In genomic region chr3:113532698-113533533, GRCh38 we compare ENCODE assay signal across 8 cellular contexts. TPM values are rescaled to one million over a fixed set of nuclear protein-coding genes. Genes with fewer than 3 reads are reported as not detected.
A peak's percentile ranks its signal among the peaks of the same experiment; 100 is the strongest.
DNase-seq lines count a peak whose midpoint lies in the region; ATAC-seq and TF ChIP-seq lines count a peak whose summit lies in the region.

No MANE protein-coding gene starts in this region.

- peaks cover 13% of the 10 kb centered on the region for H3K4me1 ChIP-seq in osteoblast (ENCODE audit: insufficient read depth, low read length)

- H3K79me2 ChIP-seq in osteoblast (ENCODE audit: insufficient read depth, low read length), result no peaks in the 10 kb centered on the region

- peak overlapping the region; percentile 98 for H3K27ac Mint-ChIP-seq in activated T-cell treated with anti-CD3 and anti-CD28 coated beads, Interleukin-2, amount 50 U/mL, for 72 hours

- ATAC-seq in GM21723 (IDR thresholded peaks at IDR 0.05; ENCODE audit: unreplicated experiment) (peak; percentile 42), HG02884 (IDR thresholded peaks at IDR 0.05; ENCODE audit: unreplicated experiment) (no peak)
- ATAC-seq in activated T-cell treated with anti-CD3 and anti-CD28 coated beads, Interleukin-2, amount 50 U/mL, for 72 hours (replicated peaks in 1 of 2), result peak; percentile 57 to 71

- peak overlapping the region; percentile 94 to 97 for H3K4me3 Mint-ChIP-seq in activated T-cell treated with anti-CD3 and anti-CD28 coated beads, Interleukin-2, amount 50 U/mL, for 72 hours

- H3K36me3 Mint-ChIP-seq in activated T-cell treated with anti-CD3 and anti-CD28 coated beads, Interleukin-2, amount 50 U/mL, for 72 hours (ENCODE audit: insufficient read depth in 2 of 2), result peaks cover 10% of the 10 kb centered on the region in 2 donors

- no peaks in the 10 kb centered on the region for H3K27me3 Mint-ChIP-seq in activated T-cell treated with anti-CD3 and anti-CD28 coated beads, Interleukin-2, amount 50 U/mL, for 72 hours (ENCODE audit: low read depth)

- peak overlapping the region; percentile 92 for H3K4me2 ChIP-seq in osteoblast (ENCODE audit: insufficient read depth, low read length)

- peak overlapping the region; percentile 88 for H3K4me3 ChIP-seq in GM06990 (replicated peaks; ENCODE audit: low read depth, low read length)
- H3K4me3 ChIP-seq in NB4 (ENCODE audit: low read depth, low read length), result peak overlapping the region; percentile 60
- H3K4me3 ChIP-seq in fibroblast of villous mesenchyme (ENCODE audit: low read depth, low read length), result peak overlapping the region; percentile 51
- H3K4me3 ChIP-seq in osteoblast (ENCODE audit: insufficient read depth, low read length), result peak overlapping the region; percentile 68

- H2AFZ ChIP-seq in osteoblast (ENCODE audit: low read length), result peak overlapping the region; percentile 74

- H3K9me3 ChIP-seq in osteoblast (ENCODE audit: low read depth, low read length), result no peaks in the 10 kb centered on the region

- H3K36me3 ChIP-seq in GM06990 (ENCODE audit: control insufficient read depth, insufficient read depth, low read length) (peaks cover 2% of the 10 kb centered on the region), osteoblast (ENCODE audit: insufficient read depth, low read length) (no peaks in the 10 kb centered on the region)

- H3K27me3 ChIP-seq in GM06990 (replicated peaks; ENCODE audit: control insufficient read depth, insufficient read depth, low read length), result no peaks in the 10 kb centered on the region
- H3K27me3 ChIP-seq in osteoblast (ENCODE audit: insufficient read depth, low read length), result peaks cover 65% of the 10 kb centered on the region

- H4K20me1 ChIP-seq in osteoblast (ENCODE audit: insufficient read depth, low read length), result no peaks in the 10 kb centered on the region

- TF ChIP-seq CTCF in GM06990 (IDR thresholded peaks at IDR 0.05; ENCODE audit: insufficient read depth, low read length, poor library complexity, severe bottlenecking) (peak; percentile 31), NB4 (IDR thresholded peaks at IDR 0.05; ENCODE audit: low read depth, low read length) (no peak), fibroblast of villous mesenchyme (IDR thresholded peaks at IDR 0.05; ENCODE audit: insufficient read depth, low read depth, low read length) (no peak), osteoblast (IDR thresholded peaks at IDR 0.05; ENCODE audit: extremely low read depth, low read depth, low read length) (no peak)

- TF ChIP-seq POLR2A in NB4 (IDR thresholded peaks at IDR 0.05; ENCODE audit: extremely low read depth, insufficient read length), result no peak

- H3K4me1 Mint-ChIP-seq in activated T-cell treated with anti-CD3 and anti-CD28 coated beads, Interleukin-2, amount 50 U/mL, for 72 hours (ENCODE audit: low read depth), result peaks cover 56% of the 10 kb centered on the region

- DNase-seq in GM06990 (ENCODE audit: extremely low read depth, insufficient read length) (peak; percentile 69), NB4 (ENCODE audit: low read depth) (peak; percentile 12), fibroblast of villous mesenchyme (ENCODE audit: low read depth) (no peak), osteoblast (ENCODE audit: insufficient read length, low spot score, missing footprints) (peak; percentile 55), A172 (ENCODE audit: low spot score) (no peak)
- peak; percentile 55 to 60 for DNase-seq in activated T-cell treated with anti-CD3 and anti-CD28 coated beads, Interleukin-2, amount 50 U/mL, for 72 hours

- H3K27ac ChIP-seq in osteoblast (ENCODE audit: low read depth, low read length), result no peak overlapping the region

- no peaks in the 10 kb centered on the region for H3K9me3 Mint-ChIP-seq in activated T-cell treated with anti-CD3 and anti-CD28 coated beads, Interleukin-2, amount 50 U/mL, for 72 hours

RNA-seq across cellular contexts. Expression of gene SIDT1, which starts 0.6 kb away (rescaled TPM):
- total RNA-seq in activated T-cell treated with anti-CD3 and anti-CD28 coated beads, Interleukin-2, amount 50 U/mL, for 72 hours, result 10 to 100 TPM; 21.3 to 28.9 TPM
- total RNA-seq in fibroblast of villous mesenchyme (not detected in 2 replicates), osteoblast (under 0.01 TPM in 2 replicates)
- 0.02 TPM in 1 of 2 replicates, not detected in the other for total RNA-seq in A172 (2014; rRNA removed; shearing (Covaris generic))

RNA-seq across cellular contexts. Expression of gene SPICE1, which starts 18.0 kb away (rescaled TPM):
- 10 to 100 TPM; 15.1 to 21.6 TPM for total RNA-seq in activated T-cell treated with anti-CD3 and anti-CD28 coated beads, Interleukin-2, amount 50 U/mL, for 72 hours
- 10.3 and 16.8 TPM in 2 replicates for total RNA-seq in fibroblast of villous mesenchyme
- total RNA-seq in osteoblast, result 18.0 and 18.8 TPM in 2 replicates
- 18.3 and 24.3 TPM in 2 replicates for total RNA-seq in A172 (2014; rRNA removed; shearing (Covaris generic))

Comparison
In these comparisons a context has a peak if more than half of its experiments do, and no peak if none do; other contexts are left out.
1. DNase-seq: peak in GM06990 (single experiment), NB4 (single experiment), activated T-cell treated with anti-CD3 and anti-CD28 coated beads, Interleukin-2, amount 50 U/mL, for 72 hours (2 of 2) and osteoblast (single experiment); none in fibroblast of villous mesenchyme (single experiment) and A172 (single experiment).
2. RNA of gene SIDT1, which starts 0.6 kb away (total RNA-seq): 21.3 to 28.9 TPM in activated T-cell treated with anti-CD3 and anti-CD28 coated beads, Interleukin-2, amount 50 U/mL, for 72 hours; not detected in fibroblast of villous mesenchyme, under 0.01 TPM in osteoblast and 0.02 TPM in A172; every median in the first group is over 10 times any median in the second.
3. Peak in every context shown above with its lines, with median percentiles within 50 percentile points of each other: H3K4me3 ChIP-seq.